8 cellular contexts compared by ENCODE assay signal in genomic region chr11:64305691-64306562, GRCh38. TPM values are rescaled to one million over a fixed set of nuclear protein-coding genes. Genes with fewer than 3 reads are reported as not detected.
DNase-seq lines count a peak whose midpoint lies in the region; ATAC-seq and TF ChIP-seq lines count a peak whose summit lies in the region.

No MANE protein-coding gene starts in this region.

- peak overlapping the region; percentile 94 for H3K4me3 ChIP-seq in GM12865 (ENCODE audit: low read depth, low read length)
- H3K4me3 ChIP-seq in colonic mucosa, result peak overlapping the region; percentile 61
- H3K4me3 ChIP-seq in lower lobe of right lung, result peak overlapping the region; percentile 75

- no peaks in the 10 kb centered on the region for H3K36me3 ChIP-seq in colonic mucosa
- peaks cover 9% of the 10 kb centered on the region for H3K36me3 ChIP-seq in lower lobe of right lung

- H3K4me1 ChIP-seq in colonic mucosa (peaks cover 13% of the 10 kb centered on the region), lower lobe of right lung (peaks cover 26% of the 10 kb centered on the region)

- H3K27ac ChIP-seq in colonic mucosa (peak overlapping the region; percentile 85), lower lobe of right lung (peak overlapping the region; percentile 87)

- peak; percentile 78 for DNase-seq in GM12865 (ENCODE audit: low read depth)
- peak; percentile 40 for DNase-seq in NCI-H2196 treated with DMSO at 0.1 percent for 48 hours (lab: John Stamatoyannopoulos, UW; ENCODE audit: unreplicated experiment)
- peak; percentile 63 for DNase-seq in activated CD4-positive, alpha-beta T cell treated with anti-CD3 and anti-CD28 coated beads for 1 hour
- DNase-seq in colonic mucosa, result peak; percentile 94
- DNase-seq in lower lobe of right lung, result peak; percentile 87
- DNase-seq in stimulated activated CD8-positive, alpha-beta memory T cell treated with anti-CD3 and anti-CD28 coated beads, Interleukin-12 subunit alpha, Interleukin-12 subunit beta, amount 100 ng/mL, for 1 hour (ENCODE audit: low read depth), result peak; percentile 55
- no peak for DNase-seq in amniotic stem cell (lab: John Stamatoyannopoulos, UW)

- no peaks in the 10 kb centered on the region for H3K27me3 ChIP-seq in colonic mucosa
- H3K27me3 ChIP-seq in lower lobe of right lung (ENCODE audit: low read depth), result no peaks in the 10 kb centered on the region

- ATAC-seq in HG02571 (IDR thresholded peaks at IDR 0.05; ENCODE audit: unreplicated experiment) (peak; percentile 22), lower lobe of right lung (peak; percentile 25 to 41)

- peak overlapping the region; percentile 65 to 98 for H3K9ac ChIP-seq in colonic mucosa (ENCODE audit: low read depth in 2 of 2, low read length in 2 of 2)

- H3K9me3 ChIP-seq in colonic mucosa, result no peaks in the 10 kb centered on the region
- H3K9me3 ChIP-seq in lower lobe of right lung, result no peaks in the 10 kb centered on the region

- TF ChIP-seq CTCF in GM12865 (IDR thresholded peaks at IDR 0.05; ENCODE audit: insufficient read depth, low read depth, low read length, missing control alignments) (peak; percentile 47), colonic mucosa (IDR thresholded peaks at IDR 0.05) (peak; percentile 19), lower lobe of right lung (IDR thresholded peaks at IDR 0.05) (peak; percentile 31)

- intact Hi-C loops in colonic mucosa (cut with DNase I) (no loop called here), lower lobe of right lung (cut with DNase I) (no loop called here)

RNA-seq across cellular contexts. Expression of gene ESRRA, which starts 0.6 kb away (rescaled TPM):
- total RNA-seq in colonic mucosa (100 to 1,000 TPM; 150 to 187 TPM), lower lobe of right lung (47.9 TPM)

RNA-seq across cellular contexts. Expression of gene CATSPERZ, which starts 5.8 kb away (rescaled TPM):
- total RNA-seq in colonic mucosa (under 1 TPM in 1 of 2 donors, not detected in 1; 0.56 TPM), lower lobe of right lung (not detected)

RNA-seq across cellular contexts. Expression of gene TRMT112, which starts 11.4 kb away (rescaled TPM):
- total RNA-seq in colonic mucosa (100 to 1,000 TPM in 1 of 2 donors, 10 to 100 TPM in 1; 75.9 to 184 TPM), lower lobe of right lung (178 TPM)

RNA-seq across cellular contexts. Expression of gene PRDX5, which starts 12.0 kb away (rescaled TPM):
- total RNA-seq in colonic mucosa, result 100 to 1,000 TPM; 301 to 425 TPM
- total RNA-seq in lower lobe of right lung, result 203 TPM

RNA-seq across cellular contexts. Expression of gene KCNK4, which starts 14.8 kb away (rescaled TPM):
- total RNA-seq in colonic mucosa, result not detected
- not detected for total RNA-seq in lower lobe of right lung
